In genomic region chr17:50059759-50060273, GRCh38 we compare ENCODE assay signal across 9 cellular contexts. TPM values are rescaled to one million over a fixed set of nuclear protein-coding genes. Genes with fewer than 3 reads are reported as not detected.
A peak's percentile ranks its signal among the peaks of the same experiment; 100 is the strongest.
DNase-seq lines count a peak whose midpoint lies in the region; ATAC-seq and TF ChIP-seq lines count a peak whose summit lies in the region.
"Had no signal": no experiment of that assay in that cellular context is flagged by ENCODE, and none has a peak within 500 bp of the region (broad histone marks: within the 10 kb centered on the region; RNA-seq: fewer than 3 reads in every experiment).

No MANE protein-coding gene starts in this region.

- WGBS in mesodermal cell (ENCODE audit: insufficient coverage in 2 of 2), 2 experiments: 64 to 73% methylated on average over 3 to 5 of the region's 5 CpGs

- H3K27me3 Mint-ChIP-seq in endothelial cell (ENCODE audit: unreplicated experiment): peaks cover 14% of the 10 kb centered on the region

- DNase-seq in RWPE1 (ENCODE audit: low spot score) (no peak), endothelial cell (ENCODE audit: low spot score) (no peak), upper lobe of right lung (no peak), NCI-H748 treated with DMSO at 0.1 percent for 48 hours (lab: John Stamatoyannopoulos, UW) (no peak), OCI-M1 (lab: John Stamatoyannopoulos, UW) (no peak)
- DNase-seq: NCI-H1417 had no signal

- H3K4me1 Mint-ChIP-seq in endothelial cell (ENCODE audit: unreplicated experiment): peaks cover 11% of the 10 kb centered on the region

- peaks cover 5% of the 10 kb centered on the region for H3K36me3 Mint-ChIP-seq in endothelial cell (ENCODE audit: low read depth, unreplicated experiment)

- no peak overlapping the region for H3K4me3 Mint-ChIP-seq in endothelial cell (ENCODE audit: unreplicated experiment)
- H3K4me3 Mint-ChIP-seq: stimulated activated naive CD8-positive, alpha-beta T cell treated with anti-CD3 and anti-CD28 coated beads, Interleukin-15, Interleukin-2, amounts not matched to agents 100 ng/mL and 50 ng/mL, for 24 hours had no signal

- H3K4me1 ChIP-seq in mesodermal cell (ENCODE audit: control insufficient read depth, insufficient read depth, low read length, poor library complexity, severe bottlenecking): peaks cover 75% of the 10 kb centered on the region
- H3K4me1 ChIP-seq in upper lobe of right lung: peaks cover 73% of the 10 kb centered on the region

- H3K36me3 ChIP-seq in mesodermal cell (ENCODE audit: control insufficient read depth, insufficient read depth, low read length) (peaks cover 10% of the 10 kb centered on the region), upper lobe of right lung (no peaks in the 10 kb centered on the region)

- CTCF ChIA-PET in RWPE1 (lab: Yijun Ruan, JAX): interaction anchor here (0.8 kb wide), 1 partner anchor 37 kb away, joined by 3 read pairs; no protein-coding TSS in a partner anchor

- no peaks in the 10 kb centered on the region for H3K27me3 ChIP-seq in upper lobe of right lung

- POLR2A ChIA-PET in RWPE1 (lab: Yijun Ruan, JAX; ENCODE audit: low non-redundant PET): interaction anchor here (0.5 to 3.7 kb wide), 2 partner anchors 32 to 437 kb away, joined by 8 to 34 read pairs; no protein-coding TSS in a partner anchor

- intact Hi-C loops in upper lobe of right lung (cut with DNase I): no loop called here

- H3K27ac ChIP-seq in RWPE1: peak overlapping the region; percentile 100
- H3K27ac ChIP-seq in mesodermal cell (ENCODE audit: low read depth, low read length, severe bottlenecking): peak overlapping the region; percentile 91
- H3K27ac ChIP-seq in upper lobe of right lung: peak overlapping the region; percentile 8

- H3K9me3 ChIP-seq in mesodermal cell (ENCODE audit: control insufficient read depth, low read length): no peaks in the 10 kb centered on the region
- no peaks in the 10 kb centered on the region for H3K9me3 ChIP-seq in upper lobe of right lung

- H3K4me3 ChIP-seq in mesodermal cell (ENCODE audit: extremely low read depth, insufficient read depth, low read length, poor library complexity, severe bottlenecking) (no peak overlapping the region), upper lobe of right lung (no peak overlapping the region)

- H3K27ac Mint-ChIP-seq in endothelial cell (ENCODE audit: unreplicated experiment): peak overlapping the region; percentile 5
- H3K27ac Mint-ChIP-seq: stimulated activated naive CD8-positive, alpha-beta T cell treated with anti-CD3 and anti-CD28 coated beads, Interleukin-15, Interleukin-2, amounts not matched to agents 100 ng/mL and 50 ng/mL, for 24 hours had no signal

- H3K9me3 Mint-ChIP-seq in endothelial cell (ENCODE audit: unreplicated experiment): no peaks in the 10 kb centered on the region
- H3K9me3 Mint-ChIP-seq: stimulated activated naive CD8-positive, alpha-beta T cell treated with anti-CD3 and anti-CD28 coated beads, Interleukin-15, Interleukin-2, amounts not matched to agents 100 ng/mL and 50 ng/mL, for 24 hours had no signal

- ATAC-seq in upper lobe of right lung (no peak), GM21825 (IDR thresholded peaks at IDR 0.05; ENCODE audit: unreplicated experiment) (no peak)

- TF ChIP-seq CTCF in RWPE1 (conservative IDR thresholded peaks at IDR 0.05; ENCODE audit: low read depth) (no peak), endothelial cell (IDR thresholded peaks at IDR 0.05; ENCODE audit: unreplicated experiment) (no peak), upper lobe of right lung (IDR thresholded peaks at IDR 0.05) (no peak)

RNA-seq across cellular contexts. Expression of gene ITGA3, which starts 3.9 kb away (rescaled TPM):
- total RNA-seq in endothelial cell (ENCODE audit: unreplicated experiment) (5.0 TPM), upper lobe of right lung (212 TPM)
- 108 TPM for polyA plus RNA-seq in mesodermal cell (2013, experiment 1 of 2)
- 102 TPM for polyA plus RNA-seq in mesodermal cell (2013, experiment 2 of 2)

RNA-seq across cellular contexts. Expression of gene PDK2, which starts 35.3 kb away (rescaled TPM):
- total RNA-seq in endothelial cell (ENCODE audit: unreplicated experiment) (37.1 TPM), upper lobe of right lung (30.2 TPM)
- 34.0 TPM for polyA plus RNA-seq in mesodermal cell (2013, experiment 1 of 2)
- 27.2 TPM for polyA plus RNA-seq in mesodermal cell (2013, experiment 2 of 2)

Comparison
In these comparisons a context has a peak if more than half of its experiments do, and no peak if none do; other contexts are left out.
1. H3K27ac ChIP-seq: peak in every context shown above with its lines; median percentile 100 in RWPE1; 91 in mesodermal cell; 8 in upper lobe of right lung.
2. RNA of gene ITGA3, which starts 3.9 kb away (total RNA-seq): 212 TPM in upper lobe of right lung (single experiment); 5.0 TPM in endothelial cell (single experiment); every median in the first group is over 10 times any median in the second.